ENCODE assay signal across 2 cellular contexts in the genomic region with DNA sequence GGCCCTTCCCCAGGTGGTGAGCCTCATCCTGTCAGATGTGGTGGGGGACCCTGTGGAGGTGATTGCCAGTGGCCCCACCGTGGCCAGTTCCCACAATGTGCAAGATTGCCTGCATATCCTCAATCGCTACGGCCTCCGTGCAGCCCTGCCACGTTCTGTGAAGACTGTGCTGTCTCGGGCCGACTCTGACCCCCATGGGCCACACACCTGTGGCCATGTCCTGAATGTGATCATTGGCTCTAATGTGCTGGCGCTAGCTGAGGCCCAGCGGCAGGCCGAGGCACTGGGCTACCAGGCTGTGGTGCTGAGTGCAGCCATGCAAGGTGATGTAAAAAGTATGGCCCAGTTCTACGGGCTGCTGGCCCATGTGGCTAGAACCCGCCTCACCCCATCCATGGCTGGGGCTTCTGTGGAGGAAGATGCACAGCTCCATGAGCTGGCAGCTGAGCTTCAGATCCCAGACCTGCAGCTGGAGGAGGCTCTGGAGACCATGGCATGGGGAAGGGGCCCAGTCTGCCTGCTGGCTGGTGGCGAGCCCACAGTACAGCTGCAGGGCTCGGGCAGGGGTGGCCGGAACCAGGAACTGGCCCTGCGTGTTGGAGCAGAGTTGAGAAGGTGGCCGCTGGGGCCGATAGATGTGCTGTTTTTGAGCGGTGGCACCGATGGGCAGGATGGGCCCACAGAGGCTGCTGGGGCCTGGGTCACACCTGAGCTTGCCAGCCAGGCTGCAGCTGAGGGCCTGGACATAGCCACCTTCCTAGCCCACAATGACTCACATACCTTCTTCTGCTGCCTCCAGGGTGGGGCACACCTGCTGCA.
TF ChIP-seq lines count a peak whose summit lies in the region.

No MANE protein-coding gene starts in this region.

TF ChIP-seq in GM12878, 131 proteins besides CTCF, POLR2A, EP300 and RAD21 (continues in another document):
- TF ChIP-seq, protein P1, sequence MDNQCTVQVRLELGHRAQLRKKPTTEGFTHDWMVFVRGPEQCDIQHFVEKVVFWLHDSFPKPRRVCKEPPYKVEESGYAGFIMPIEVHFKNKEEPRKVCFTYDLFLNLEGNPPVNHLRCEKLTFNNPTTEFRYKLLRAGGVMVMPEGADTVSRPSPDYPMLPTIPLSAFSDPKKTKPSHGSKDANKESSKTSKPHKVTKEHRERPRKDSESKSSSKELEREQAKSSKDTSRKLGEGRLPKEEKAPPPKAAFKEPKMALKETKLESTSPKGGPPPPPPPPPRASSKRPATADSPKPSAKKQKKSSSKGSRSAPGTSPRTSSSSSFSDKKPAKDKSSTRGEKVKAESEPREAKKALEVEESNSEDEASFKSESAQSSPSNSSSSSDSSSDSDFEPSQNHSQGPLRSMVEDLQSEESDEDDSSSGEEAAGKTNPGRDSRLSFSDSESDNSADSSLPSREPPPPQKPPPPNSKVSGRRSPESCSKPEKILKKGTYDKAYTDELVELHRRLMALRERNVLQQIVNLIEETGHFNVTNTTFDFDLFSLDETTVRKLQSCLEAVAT (IDR thresholded peaks at IDR 0.05), result no peak
- no peak for TF ChIP-seq BMI1 (IDR thresholded peaks at IDR 0.05; ENCODE audit: borderline replicate concordance)
- TF ChIP-seq ZBTB40 (IDR thresholded peaks at IDR 0.05; ENCODE audit: borderline replicate concordance), result no peak
- no peak for TF ChIP-seq GABPA (IDR thresholded peaks at IDR 0.05; ENCODE audit: low read depth)
- TF ChIP-seq NR2C1 (IDR thresholded peaks at IDR 0.05), result no peak
- TF ChIP-seq FOS (IDR thresholded peaks at IDR 0.05; ENCODE audit: borderline replicate concordance, extremely low read depth, insufficient read length), result no peak
- TF ChIP-seq, protein P2, sequence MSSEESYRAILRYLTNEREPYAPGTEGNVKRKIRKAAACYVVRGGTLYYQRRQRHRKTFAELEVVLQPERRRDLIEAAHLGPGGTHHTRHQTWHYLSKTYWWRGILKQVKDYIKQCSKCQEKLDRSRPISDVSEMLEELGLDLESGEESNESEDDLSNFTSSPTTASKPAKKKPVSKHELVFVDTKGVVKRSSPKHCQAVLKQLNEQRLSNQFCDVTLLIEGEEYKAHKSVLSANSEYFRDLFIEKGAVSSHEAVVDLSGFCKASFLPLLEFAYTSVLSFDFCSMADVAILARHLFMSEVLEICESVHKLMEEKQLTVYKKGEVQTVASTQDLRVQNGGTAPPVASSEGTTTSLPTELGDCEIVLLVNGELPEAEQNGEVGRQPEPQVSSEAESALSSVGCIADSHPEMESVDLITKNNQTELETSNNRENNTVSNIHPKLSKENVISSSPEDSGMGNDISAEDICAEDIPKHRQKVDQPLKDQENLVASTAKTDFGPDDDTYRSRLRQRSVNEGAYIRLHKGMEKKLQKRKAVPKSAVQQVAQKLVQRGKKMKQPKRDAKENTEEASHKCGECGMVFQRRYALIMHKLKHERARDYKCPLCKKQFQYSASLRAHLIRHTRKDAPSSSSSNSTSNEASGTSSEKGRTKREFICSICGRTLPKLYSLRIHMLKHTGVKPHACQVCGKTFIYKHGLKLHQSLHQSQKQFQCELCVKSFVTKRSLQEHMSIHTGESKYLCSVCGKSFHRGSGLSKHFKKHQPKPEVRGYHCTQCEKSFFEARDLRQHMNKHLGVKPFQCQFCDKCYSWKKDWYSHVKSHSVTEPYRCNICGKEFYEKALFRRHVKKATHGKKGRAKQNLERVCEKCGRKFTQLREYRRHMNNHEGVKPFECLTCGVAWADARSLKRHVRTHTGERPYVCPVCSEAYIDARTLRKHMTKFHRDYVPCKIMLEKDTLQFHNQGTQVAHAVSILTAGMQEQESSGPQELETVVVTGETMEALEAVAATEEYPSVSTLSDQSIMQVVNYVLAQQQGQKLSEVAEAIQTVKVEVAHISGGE (CRISPR knock-in tag; IDR thresholded peaks at IDR 0.05), result no peak
- TF ChIP-seq SUPT20H (IDR thresholded peaks at IDR 0.05; ENCODE audit: borderline replicate concordance, control insufficient read depth, low read depth, low read length), result no peak
- no peak for TF ChIP-seq CREM (IDR thresholded peaks at IDR 0.05; ENCODE audit: low read depth)
- no peak for TF ChIP-seq CBX3 (IDR thresholded peaks at IDR 0.05; ENCODE audit: borderline replicate concordance, low read depth)
- no peak for TF ChIP-seq SREBF1 (IDR thresholded peaks at IDR 0.05; ENCODE audit: low read length)
- TF ChIP-seq SMC3 (IDR thresholded peaks at IDR 0.05; ENCODE audit: borderline replicate concordance, low read length), result no peak
- no peak for TF ChIP-seq MEF2A (IDR thresholded peaks at IDR 0.05; ENCODE audit: insufficient read depth, low read depth, low read length)
- TF ChIP-seq, protein P3, sequence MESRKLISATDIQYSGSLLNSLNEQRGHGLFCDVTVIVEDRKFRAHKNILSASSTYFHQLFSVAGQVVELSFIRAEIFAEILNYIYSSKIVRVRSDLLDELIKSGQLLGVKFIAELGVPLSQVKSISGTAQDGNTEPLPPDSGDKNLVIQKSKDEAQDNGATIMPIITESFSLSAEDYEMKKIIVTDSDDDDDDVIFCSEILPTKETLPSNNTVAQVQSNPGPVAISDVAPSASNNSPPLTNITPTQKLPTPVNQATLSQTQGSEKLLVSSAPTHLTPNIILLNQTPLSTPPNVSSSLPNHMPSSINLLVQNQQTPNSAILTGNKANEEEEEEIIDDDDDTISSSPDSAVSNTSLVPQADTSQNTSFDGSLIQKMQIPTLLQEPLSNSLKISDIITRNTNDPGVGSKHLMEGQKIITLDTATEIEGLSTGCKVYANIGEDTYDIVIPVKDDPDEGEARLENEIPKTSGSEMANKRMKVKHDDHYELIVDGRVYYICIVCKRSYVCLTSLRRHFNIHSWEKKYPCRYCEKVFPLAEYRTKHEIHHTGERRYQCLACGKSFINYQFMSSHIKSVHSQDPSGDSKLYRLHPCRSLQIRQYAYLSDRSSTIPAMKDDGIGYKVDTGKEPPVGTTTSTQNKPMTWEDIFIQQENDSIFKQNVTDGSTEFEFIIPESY (IDR thresholded peaks at IDR 0.05), result no peak

TF ChIP-seq in liver, 16 proteins besides CTCF, POLR2A, EP300 and RAD21:
- TF ChIP-seq MAX (IDR thresholded peaks at IDR 0.05) (no peak), YY1 (IDR thresholded peaks at IDR 0.05) (no peak), ATF3 (IDR thresholded peaks at IDR 0.05) (no peak), FOXA2 (IDR thresholded peaks at IDR 0.05) (no peak), TAF1 (conservative IDR thresholded peaks at IDR 0.05) (no peak), REST (IDR thresholded peaks at IDR 0.05) (no peak), JUND (IDR thresholded peaks at IDR 0.05) (no peak), RXRA (IDR thresholded peaks at IDR 0.05) (no peak), SP1 (IDR thresholded peaks at IDR 0.05) (no peak), GABPA (IDR thresholded peaks at IDR 0.05 in 1 of 2, conservative IDR thresholded peaks at IDR 0.05 in 1 of 2) (no peak), HNF4A (conservative IDR thresholded peaks at IDR 0.05) (no peak), FOXA1 (IDR thresholded peaks at IDR 0.05) (no peak), EGR1 (IDR thresholded peaks at IDR 0.05; ENCODE audit: low read depth in 2 of 2) (no peak), NR2F2 (IDR thresholded peaks at IDR 0.05) (no peak)
- TF ChIP-seq, protein P3 (IDR thresholded peaks at IDR 0.05), result no peak
